ENCODE assay signal across 2 cellular contexts in the genomic region with DNA sequence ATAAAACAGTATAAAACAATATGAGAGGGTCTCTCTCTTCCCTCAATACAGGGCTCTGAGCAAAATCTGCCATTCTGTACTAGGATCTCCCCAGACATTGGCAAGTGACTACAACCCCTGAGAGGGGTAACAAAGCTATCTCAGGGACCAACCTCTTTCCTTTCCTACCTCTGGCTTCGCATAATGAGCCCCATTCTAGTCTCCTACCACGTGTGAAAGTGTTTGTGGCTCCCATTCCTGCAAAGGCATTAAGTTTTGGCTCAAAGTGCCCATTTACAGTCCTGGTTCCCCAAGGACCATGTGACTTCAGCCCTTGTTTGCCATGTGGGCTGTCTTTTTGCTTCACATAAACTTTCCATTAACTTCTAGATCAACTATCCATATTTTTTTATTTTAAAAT.
TF ChIP-seq lines count a peak whose summit lies in the region.

No MANE protein-coding gene starts in this region.

TF ChIP-seq in GM23338, 12 proteins besides CTCF, POLR2A, EP300 and RAD21 (continues in another document):
- TF ChIP-seq EZH2 (IDR thresholded peaks at IDR 0.05; ENCODE audit: low read depth, unreplicated experiment) (no peak), ZNF331 (CRISPR knock-in tag; IDR thresholded peaks at IDR 0.05; ENCODE audit: low read depth) (no peak), EZH2phosphoT487 (IDR thresholded peaks at IDR 0.05; ENCODE audit: unreplicated experiment) (no peak), STAT1 (IDR thresholded peaks at IDR 0.05; ENCODE audit: unreplicated experiment) (no peak), ZNF114 (CRISPR knock-in tag; IDR thresholded peaks at IDR 0.05) (no peak), POLR2AphosphoS5 (IDR thresholded peaks at IDR 0.05; ENCODE audit: low read depth) (no peak), NANOG (IDR thresholded peaks at IDR 0.05; ENCODE audit: borderline replicate concordance) (no peak)
- TF ChIP-seq, protein P1, sequence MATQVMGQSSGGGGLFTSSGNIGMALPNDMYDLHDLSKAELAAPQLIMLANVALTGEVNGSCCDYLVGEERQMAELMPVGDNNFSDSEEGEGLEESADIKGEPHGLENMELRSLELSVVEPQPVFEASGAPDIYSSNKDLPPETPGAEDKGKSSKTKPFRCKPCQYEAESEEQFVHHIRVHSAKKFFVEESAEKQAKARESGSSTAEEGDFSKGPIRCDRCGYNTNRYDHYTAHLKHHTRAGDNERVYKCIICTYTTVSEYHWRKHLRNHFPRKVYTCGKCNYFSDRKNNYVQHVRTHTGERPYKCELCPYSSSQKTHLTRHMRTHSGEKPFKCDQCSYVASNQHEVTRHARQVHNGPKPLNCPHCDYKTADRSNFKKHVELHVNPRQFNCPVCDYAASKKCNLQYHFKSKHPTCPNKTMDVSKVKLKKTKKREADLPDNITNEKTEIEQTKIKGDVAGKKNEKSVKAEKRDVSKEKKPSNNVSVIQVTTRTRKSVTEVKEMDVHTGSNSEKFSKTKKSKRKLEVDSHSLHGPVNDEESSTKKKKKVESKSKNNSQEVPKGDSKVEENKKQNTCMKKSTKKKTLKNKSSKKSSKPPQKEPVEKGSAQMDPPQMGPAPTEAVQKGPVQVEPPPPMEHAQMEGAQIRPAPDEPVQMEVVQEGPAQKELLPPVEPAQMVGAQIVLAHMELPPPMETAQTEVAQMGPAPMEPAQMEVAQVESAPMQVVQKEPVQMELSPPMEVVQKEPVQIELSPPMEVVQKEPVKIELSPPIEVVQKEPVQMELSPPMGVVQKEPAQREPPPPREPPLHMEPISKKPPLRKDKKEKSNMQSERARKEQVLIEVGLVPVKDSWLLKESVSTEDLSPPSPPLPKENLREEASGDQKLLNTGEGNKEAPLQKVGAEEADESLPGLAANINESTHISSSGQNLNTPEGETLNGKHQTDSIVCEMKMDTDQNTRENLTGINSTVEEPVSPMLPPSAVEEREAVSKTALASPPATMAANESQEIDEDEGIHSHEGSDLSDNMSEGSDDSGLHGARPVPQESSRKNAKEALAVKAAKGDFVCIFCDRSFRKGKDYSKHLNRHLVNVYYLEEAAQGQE (IDR thresholded peaks at IDR 0.05; ENCODE audit: unreplicated experiment), result no peak
- TF ChIP-seq, protein P2, sequence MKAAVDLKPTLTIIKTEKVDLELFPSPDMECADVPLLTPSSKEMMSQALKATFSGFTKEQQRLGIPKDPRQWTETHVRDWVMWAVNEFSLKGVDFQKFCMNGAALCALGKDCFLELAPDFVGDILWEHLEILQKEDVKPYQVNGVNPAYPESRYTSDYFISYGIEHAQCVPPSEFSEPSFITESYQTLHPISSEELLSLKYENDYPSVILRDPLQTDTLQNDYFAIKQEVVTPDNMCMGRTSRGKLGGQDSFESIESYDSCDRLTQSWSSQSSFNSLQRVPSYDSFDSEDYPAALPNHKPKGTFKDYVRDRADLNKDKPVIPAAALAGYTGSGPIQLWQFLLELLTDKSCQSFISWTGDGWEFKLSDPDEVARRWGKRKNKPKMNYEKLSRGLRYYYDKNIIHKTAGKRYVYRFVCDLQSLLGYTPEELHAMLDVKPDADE (IDR thresholded peaks at IDR 0.05), result no peak
- TF ChIP-seq, protein P3, sequence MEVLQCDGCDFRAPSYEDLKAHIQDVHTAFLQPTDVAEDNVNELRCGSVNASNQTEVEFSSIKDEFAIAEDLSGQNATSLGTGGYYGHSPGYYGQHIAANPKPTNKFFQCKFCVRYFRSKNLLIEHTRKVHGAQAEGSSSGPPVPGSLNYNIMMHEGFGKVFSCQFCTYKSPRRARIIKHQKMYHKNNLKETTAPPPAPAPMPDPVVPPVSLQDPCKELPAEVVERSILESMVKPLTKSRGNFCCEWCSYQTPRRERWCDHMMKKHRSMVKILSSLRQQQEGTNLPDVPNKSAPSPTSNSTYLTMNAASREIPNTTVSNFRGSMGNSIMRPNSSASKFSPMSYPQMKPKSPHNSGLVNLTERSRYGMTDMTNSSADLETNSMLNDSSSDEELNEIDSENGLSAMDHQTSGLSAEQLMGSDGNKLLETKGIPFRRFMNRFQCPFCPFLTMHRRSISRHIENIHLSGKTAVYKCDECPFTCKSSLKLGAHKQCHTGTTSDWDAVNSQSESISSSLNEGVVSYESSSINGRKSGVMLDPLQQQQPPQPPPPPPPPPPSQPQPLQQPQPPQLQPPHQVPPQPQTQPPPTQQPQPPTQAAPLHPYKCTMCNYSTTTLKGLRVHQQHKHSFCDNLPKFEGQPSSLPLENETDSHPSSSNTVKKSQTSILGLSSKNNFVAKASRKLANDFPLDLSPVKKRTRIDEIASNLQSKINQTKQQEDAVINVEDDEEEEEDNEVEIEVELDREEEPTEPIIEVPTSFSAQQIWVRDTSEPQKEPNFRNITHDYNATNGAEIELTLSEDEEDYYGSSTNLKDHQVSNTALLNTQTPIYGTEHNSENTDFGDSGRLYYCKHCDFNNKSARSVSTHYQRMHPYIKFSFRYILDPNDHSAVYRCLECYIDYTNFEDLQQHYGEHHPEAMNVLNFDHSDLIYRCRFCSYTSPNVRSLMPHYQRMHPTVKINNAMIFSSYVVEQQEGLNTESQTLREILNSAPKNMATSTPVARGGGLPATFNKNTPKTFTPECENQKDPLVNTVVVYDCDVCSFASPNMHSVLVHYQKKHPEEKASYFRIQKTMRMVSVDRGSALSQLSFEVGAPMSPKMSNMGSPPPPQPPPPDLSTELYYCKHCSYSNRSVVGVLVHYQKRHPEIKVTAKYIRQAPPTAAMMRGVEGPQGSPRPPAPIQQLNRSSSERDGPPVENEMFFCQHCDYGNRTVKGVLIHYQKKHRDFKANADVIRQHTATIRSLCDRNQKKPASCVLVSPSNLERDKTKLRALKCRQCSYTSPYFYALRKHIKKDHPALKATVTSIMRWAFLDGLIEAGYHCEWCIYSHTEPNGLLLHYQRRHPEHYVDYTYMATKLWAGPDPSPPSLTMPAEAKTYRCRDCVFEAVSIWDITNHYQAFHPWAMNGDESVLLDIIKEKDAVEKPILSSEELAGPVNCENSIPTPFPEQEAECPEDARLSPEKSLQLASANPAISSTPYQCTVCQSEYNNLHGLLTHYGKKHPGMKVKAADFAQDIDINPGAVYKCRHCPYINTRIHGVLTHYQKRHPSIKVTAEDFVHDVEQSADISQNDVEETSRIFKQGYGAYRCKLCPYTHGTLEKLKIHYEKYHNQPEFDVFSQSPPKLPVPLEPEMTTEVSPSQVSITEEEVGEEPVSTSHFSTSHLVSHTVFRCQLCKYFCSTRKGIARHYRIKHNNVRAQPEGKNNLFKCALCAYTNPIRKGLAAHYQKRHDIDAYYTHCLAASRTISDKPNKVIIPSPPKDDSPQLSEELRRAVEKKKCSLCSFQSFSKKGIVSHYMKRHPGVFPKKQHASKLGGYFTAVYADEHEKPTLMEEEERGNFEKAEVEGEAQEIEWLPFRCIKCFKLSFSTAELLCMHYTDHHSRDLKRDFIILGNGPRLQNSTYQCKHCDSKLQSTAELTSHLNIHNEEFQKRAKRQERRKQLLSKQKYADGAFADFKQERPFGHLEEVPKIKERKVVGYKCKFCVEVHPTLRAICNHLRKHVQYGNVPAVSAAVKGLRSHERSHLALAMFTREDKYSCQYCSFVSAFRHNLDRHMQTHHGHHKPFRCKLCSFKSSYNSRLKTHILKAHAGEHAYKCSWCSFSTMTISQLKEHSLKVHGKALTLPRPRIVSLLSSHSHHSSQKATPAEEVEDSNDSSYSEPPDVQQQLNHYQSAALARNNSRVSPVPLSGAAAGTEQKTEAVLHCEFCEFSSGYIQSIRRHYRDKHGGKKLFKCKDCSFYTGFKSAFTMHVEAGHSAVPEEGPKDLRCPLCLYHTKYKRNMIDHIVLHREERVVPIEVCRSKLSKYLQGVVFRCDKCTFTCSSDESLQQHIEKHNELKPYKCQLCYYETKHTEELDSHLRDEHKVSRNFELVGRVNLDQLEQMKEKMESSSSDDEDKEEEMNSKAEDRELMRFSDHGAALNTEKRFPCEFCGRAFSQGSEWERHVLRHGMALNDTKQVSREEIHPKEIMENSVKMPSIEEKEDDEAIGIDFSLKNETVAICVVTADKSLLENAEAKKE (CRISPR knock-in tag; IDR thresholded peaks at IDR 0.05), result no peak

TF ChIP-seq in H1, 55 proteins besides CTCF, POLR2A, EP300 and RAD21:
- no peak for TF ChIP-seq JUN (IDR thresholded peaks at IDR 0.05; ENCODE audit: low read depth, low read length)
- no peak for TF ChIP-seq NANOG (IDR thresholded peaks at IDR 0.05; ENCODE audit: insufficient read depth, low read depth, low read length, poor library complexity, severe bottlenecking)
- TF ChIP-seq SP2 (IDR thresholded peaks at IDR 0.05; ENCODE audit: low read length), result no peak
- TF ChIP-seq RFX5 (IDR thresholded peaks at IDR 0.05; ENCODE audit: borderline replicate concordance, low read depth, low read length), result no peak
- no peak for TF ChIP-seq CREB1 (IDR thresholded peaks at IDR 0.05)
- no peak for TF ChIP-seq TBP (IDR thresholded peaks at IDR 0.05; ENCODE audit: low read depth, low read length)
- TF ChIP-seq KDM4A (IDR thresholded peaks at IDR 0.05; ENCODE audit: low read depth, low read length, severe bottlenecking), result no peak
TF ChIP-seq in H1: peak in this region for 0.
